Comparison of ENCODE assay signal across 9 cellular contexts in the genomic region with DNA sequence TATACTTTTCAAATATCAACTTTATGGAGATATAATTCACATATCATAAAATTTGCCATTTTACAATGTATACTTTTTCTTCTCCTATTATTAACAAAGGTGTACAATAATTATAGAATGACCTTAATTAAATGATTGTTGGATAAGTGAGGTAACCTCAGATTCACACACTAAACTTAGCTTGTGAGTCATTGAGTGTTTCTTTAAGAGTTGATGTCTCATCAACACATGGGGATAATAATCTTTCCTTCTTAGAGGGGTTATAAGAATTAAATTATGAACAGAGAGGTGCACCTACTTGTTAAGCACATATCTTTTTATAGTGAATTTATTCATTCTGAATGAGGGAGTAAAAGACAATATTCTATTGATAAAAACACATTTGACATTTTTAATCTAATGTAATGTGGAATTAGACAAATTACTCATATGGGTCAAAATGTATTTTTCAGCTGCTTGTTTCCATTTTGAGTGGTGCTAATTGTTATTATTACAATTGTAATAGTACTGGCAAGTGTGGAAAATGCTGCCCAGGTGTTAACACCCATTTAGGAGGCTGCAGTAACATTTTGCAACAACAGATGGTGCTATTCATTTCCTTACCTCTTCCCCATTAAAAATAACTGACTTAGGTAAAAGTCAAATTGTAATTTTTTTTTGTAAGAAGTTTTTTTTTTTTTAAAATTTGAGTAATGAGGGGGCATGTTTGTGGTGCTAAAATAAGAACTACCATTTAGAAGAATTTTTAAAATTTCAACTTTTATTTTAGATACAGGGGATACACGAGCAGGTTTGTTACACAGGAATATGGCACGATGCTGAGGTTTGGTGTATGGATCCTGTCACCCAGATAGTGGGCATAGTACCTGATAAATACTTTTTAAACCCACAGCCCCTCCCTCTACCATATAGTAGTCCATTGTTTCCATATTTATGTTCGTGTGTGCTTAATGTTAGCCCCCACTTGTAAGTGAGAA. TPM values are rescaled to one million over a fixed set of nuclear protein-coding genes. Genes with fewer than 3 reads are reported as not detected.
DNase-seq lines count a peak whose midpoint lies in the region; ATAC-seq, FAIRE-seq and TF ChIP-seq lines count a peak whose summit lies in the region.
"Had no signal": no experiment of that assay in that cellular context is flagged by ENCODE, and none has a peak within 500 bp of the region (broad histone marks: within the 10 kb centered on the region; RNA-seq: fewer than 3 reads in every experiment).

No MANE protein-coding gene starts in this region.

- ATAC-seq in right lobe of liver (peak; percentile 62 to 79 (median 72)), GM21786 (IDR thresholded peaks at IDR 0.05; ENCODE audit: unreplicated experiment) (no peak)

- no peaks in the 10 kb centered on the region for H3K9me3 ChIP-seq in right atrium auricular region
- H3K9me3 ChIP-seq in astrocyte (ENCODE audit: insufficient read depth, low read depth, low read length) = no peaks in the 10 kb centered on the region
- no peaks in the 10 kb centered on the region for H3K9me3 ChIP-seq in right lobe of liver

- 70% methylated on average over 3 of the region's 3 CpGs for WGBS in right lobe of liver (ENCODE audit: insufficient coverage, low coverage, low lambda C conversion rate, missing lambda C conversion rate)

- H4K20me1 ChIP-seq in astrocyte (ENCODE audit: insufficient read depth, low read length) = no peaks in the 10 kb centered on the region

- H3K4me2 ChIP-seq in astrocyte (ENCODE audit: low read length) = no peak overlapping the region

- no peak overlapping the region for H3K4me3 Mint-ChIP-seq in astrocyte (ENCODE audit: unreplicated experiment)
- H3K4me3 Mint-ChIP-seq: central memory CD8-positive, alpha-beta T cell had no signal

- H3K79me2 ChIP-seq in astrocyte (ENCODE audit: insufficient read depth, low read length) = no peaks in the 10 kb centered on the region

- H3K4me3 ChIP-seq in right atrium auricular region = no peak overlapping the region
- H3K4me3 ChIP-seq in astrocyte (ENCODE audit: insufficient read depth, low read depth, low read length) = no peak overlapping the region
- no peak overlapping the region for H3K4me3 ChIP-seq in right lobe of liver

- H3K9me3 Mint-ChIP-seq in astrocyte (ENCODE audit: unreplicated experiment) = no peaks in the 10 kb centered on the region
- H3K9me3 Mint-ChIP-seq: central memory CD8-positive, alpha-beta T cell had no signal

- no peaks in the 10 kb centered on the region for H3K4me1 Mint-ChIP-seq in astrocyte (ENCODE audit: low read depth, unreplicated experiment)
- H3K4me1 Mint-ChIP-seq: central memory CD8-positive, alpha-beta T cell had no signal

- H3K27me3 Mint-ChIP-seq in astrocyte (ENCODE audit: low read depth, unreplicated experiment) = no peaks in the 10 kb centered on the region
- H3K27me3 Mint-ChIP-seq: central memory CD8-positive, alpha-beta T cell had no signal

- no peak overlapping the region for H3K27ac Mint-ChIP-seq in astrocyte (ENCODE audit: unreplicated experiment)

- no peak for TF ChIP-seq POLR2A in right lobe of liver (IDR thresholded peaks at IDR 0.05)

- TF ChIP-seq CTCF in right atrium auricular region (IDR thresholded peaks at IDR 0.05) (peak; percentile 44 to 71), astrocyte (IDR thresholded peaks at IDR 0.05; ENCODE audit: insufficient read depth, low read depth, low read length) (peak; percentile 82), right lobe of liver (IDR thresholded peaks at IDR 0.05) (peak; percentile 71 to 81 (median 78))

- no peak overlapping the region for H2AFZ ChIP-seq in astrocyte (ENCODE audit: low read depth, low read length)

- DNase-seq in right atrium auricular region (ENCODE audit: low spot score) (no peak), cardiac septum (ENCODE audit: low spot score) (no peak), HT1080 (ENCODE audit: low read depth) (peak; percentile 25), astrocyte (ENCODE audit: low read depth) (peak; percentile 2), right lobe of liver (no peak), epidermal melanocyte (ENCODE audit: insufficient read length, low spot score) (no peak), SK-N-DZ (ENCODE audit: low spot score) (no peak)

- intact Hi-C loops in cardiac septum (cut with DNase I) = loop anchor here (5.0 kb wide), 1 partner anchor 423 kb away; no protein-coding TSS in a partner anchor
- intact Hi-C loops in right lobe of liver (cut with DNase I) = loop anchor here in 1 of 2 donors (10.0 kb wide), 1 partner anchor 96 kb away; no protein-coding TSS in a partner anchor

- H3K36me3 ChIP-seq in right atrium auricular region (no peaks in the 10 kb centered on the region), astrocyte (ENCODE audit: insufficient read depth, low read length) (no peaks in the 10 kb centered on the region), right lobe of liver (no peaks in the 10 kb centered on the region)

- H3K27ac ChIP-seq in right atrium auricular region = no peak overlapping the region
- no peak overlapping the region for H3K27ac ChIP-seq in astrocyte (ENCODE audit: low read depth, low read length)
- no peak overlapping the region for H3K27ac ChIP-seq in right lobe of liver

- H3K9ac ChIP-seq in astrocyte (ENCODE audit: low read length) = no peak overlapping the region

- H3K27me3 ChIP-seq in right atrium auricular region (no peaks in the 10 kb centered on the region), astrocyte (ENCODE audit: insufficient read depth, low read length) (no peaks in the 10 kb centered on the region), right lobe of liver (no peaks in the 10 kb centered on the region)

- H3K4me1 ChIP-seq in right atrium auricular region = no peaks in the 10 kb centered on the region
- H3K4me1 ChIP-seq in astrocyte (ENCODE audit: insufficient read depth, low read length) = no peaks in the 10 kb centered on the region
- H3K4me1 ChIP-seq in right lobe of liver = no peaks in the 10 kb centered on the region

- no peaks in the 10 kb centered on the region for H3K36me3 Mint-ChIP-seq in astrocyte (ENCODE audit: low read depth, unreplicated experiment)

- no peak for FAIRE-seq in astrocyte (lab: Jason Lieb, UNC)

RNA-seq across cellular contexts. Expression of gene DYNAP, which starts 32.1 kb away (rescaled TPM):
- total RNA-seq in right atrium auricular region (not detected), cardiac septum (not detected), astrocyte (not detected in 2 replicates), right lobe of liver (not detected)
- total RNA-seq in HT1080 (2014; rRNA removed; shearing (Covaris generic)) = 0.03 TPM in 1 of 2 replicates, not detected in the other
- 0.48 and 0.92 TPM in 2 replicates for polyA plus RNA-seq in HT1080 (2015; cell fraction: cytosol; rRNA removed)
- 0.30 and 0.69 TPM in 2 replicates for polyA plus RNA-seq in HT1080 (2015; cell fraction: nucleus; rRNA removed)
- not detected in 2 replicates for polyA plus RNA-seq in SK-N-DZ (2014; cell fraction: cytosol; rRNA removed)
- not detected in 2 replicates for polyA plus RNA-seq in SK-N-DZ (2014; cell fraction: nucleus; rRNA removed)

Comparison
In these comparisons a context has a peak if more than half of its experiments do, and no peak if none do; other contexts are left out.
1. DNase-seq: peak in HT1080 (single experiment) and astrocyte (single experiment); none in right atrium auricular region (single experiment), cardiac septum (single experiment), right lobe of liver (0 of 3), epidermal melanocyte (single experiment) and SK-N-DZ (single experiment).
2. Peak in every context shown above with its lines, with median percentiles within 50 percentile points of each other: CTCF ChIP-seq.